8 cellular contexts compared by ENCODE assay signal in the genomic region with DNA sequence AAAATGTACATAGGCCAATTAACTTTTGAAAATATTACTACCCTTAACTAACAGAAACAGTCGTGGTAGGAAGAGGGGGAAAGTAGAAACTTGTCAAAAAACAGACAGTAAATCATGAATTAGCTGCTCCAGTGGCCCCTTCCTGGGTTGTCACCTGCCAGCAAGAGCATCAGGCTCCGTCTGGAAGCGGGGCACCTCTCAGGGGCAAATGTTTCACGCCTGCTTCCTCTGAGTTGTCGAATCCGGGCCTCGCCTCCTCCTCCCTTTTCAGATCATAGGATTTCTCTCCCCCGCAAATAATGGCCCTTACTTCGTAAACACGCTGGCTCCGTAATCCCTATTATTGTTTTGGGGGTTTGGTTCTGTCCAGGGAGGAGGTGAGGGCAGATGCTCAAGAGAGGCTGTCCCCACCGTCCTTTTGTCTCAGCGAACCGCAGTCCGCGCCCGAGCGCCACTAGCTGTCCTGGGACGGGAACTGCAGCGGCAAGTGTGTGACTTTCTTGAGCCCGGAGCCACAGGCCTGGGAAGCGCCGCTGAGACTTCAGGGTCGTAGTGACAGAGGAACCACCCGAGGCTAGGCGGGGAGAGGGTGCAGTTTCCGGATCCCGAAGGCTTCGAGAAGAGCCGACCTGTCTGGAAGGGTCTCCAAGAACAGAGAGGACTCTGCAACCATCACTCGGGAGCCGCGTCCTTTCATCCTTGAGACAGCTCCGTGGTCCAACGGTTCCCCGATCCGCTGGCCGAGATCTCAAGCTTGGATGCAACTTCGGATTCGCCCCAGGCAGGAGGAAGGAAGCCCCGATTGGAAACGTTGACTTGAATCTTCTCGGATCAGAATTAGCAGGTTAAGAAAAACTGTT.
A peak's percentile ranks its signal among the peaks of the same experiment; 100 is the strongest.
DNase-seq lines count a peak whose midpoint lies in the region; TF ChIP-seq lines count a peak whose summit lies in the region.

No MANE protein-coding gene starts in this region.

- no peaks in the 10 kb centered on the region for H3K36me3 ChIP-seq in testis (ENCODE audit: low read depth, missing control alignments)

- H3K27ac ChIP-seq in testis = peak overlapping the region; percentile 14 to 46

- no peaks in the 10 kb centered on the region for H3K27me3 ChIP-seq in testis

- H3K9me3 ChIP-seq in testis = no peaks in the 10 kb centered on the region

- peak; percentile 87 for DNase-seq in ELR (ENCODE audit: low read depth)
- peak; percentile 52 for DNase-seq in GOT3 (lab: John Stamatoyannopoulos, UW)
- peak; percentile 93 to 95 for DNase-seq in Kasumi-1 (lab: John Stamatoyannopoulos, UW)
- peak; percentile 89 to 90 for DNase-seq in SHP77 (lab: John Stamatoyannopoulos, UW)
- DNase-seq in activated effector memory CD4-positive, alpha-beta T cell treated with Interleukin-2 at 50 U/mL for 16 hours = peak; percentile 64
- peak; percentile 82 for DNase-seq in foreskin melanocyte
- DNase-seq in nucleus accumbens (lab: John Stamatoyannopoulos, UW) = peak in 54 of 56 donors; percentile 9 to 83 (median 52)
- DNase-seq in testis = peak; percentile 89

- peak overlapping the region; percentile 27 to 56 for H3K4me3 ChIP-seq in testis

- no peaks in the 10 kb centered on the region for H3K4me1 ChIP-seq in testis

- WGBS in testis, 2 donors = 0% methylated on average over 26 to 43 of the region's 43 CpGs

- TF ChIP-seq CTCF in testis (IDR thresholded peaks at IDR 0.05) = peak; percentile 7 to 48 (median 34)

- TF ChIP-seq POLR2A in testis (IDR thresholded peaks at IDR 0.05) = no peak

- intact Hi-C loops in testis (cut with DNase I; ENCODE audit: low total_unique reads) = no loop called here

Comparison
In these comparisons a context has a peak if more than half of its experiments do, and no peak if none do; other contexts are left out.
1. Peak in every context shown above with its lines: DNase-seq, H3K4me3 ChIP-seq and H3K27ac ChIP-seq.